Comparison of ENCODE assay signal across 1 cellular context in the genomic region with DNA sequence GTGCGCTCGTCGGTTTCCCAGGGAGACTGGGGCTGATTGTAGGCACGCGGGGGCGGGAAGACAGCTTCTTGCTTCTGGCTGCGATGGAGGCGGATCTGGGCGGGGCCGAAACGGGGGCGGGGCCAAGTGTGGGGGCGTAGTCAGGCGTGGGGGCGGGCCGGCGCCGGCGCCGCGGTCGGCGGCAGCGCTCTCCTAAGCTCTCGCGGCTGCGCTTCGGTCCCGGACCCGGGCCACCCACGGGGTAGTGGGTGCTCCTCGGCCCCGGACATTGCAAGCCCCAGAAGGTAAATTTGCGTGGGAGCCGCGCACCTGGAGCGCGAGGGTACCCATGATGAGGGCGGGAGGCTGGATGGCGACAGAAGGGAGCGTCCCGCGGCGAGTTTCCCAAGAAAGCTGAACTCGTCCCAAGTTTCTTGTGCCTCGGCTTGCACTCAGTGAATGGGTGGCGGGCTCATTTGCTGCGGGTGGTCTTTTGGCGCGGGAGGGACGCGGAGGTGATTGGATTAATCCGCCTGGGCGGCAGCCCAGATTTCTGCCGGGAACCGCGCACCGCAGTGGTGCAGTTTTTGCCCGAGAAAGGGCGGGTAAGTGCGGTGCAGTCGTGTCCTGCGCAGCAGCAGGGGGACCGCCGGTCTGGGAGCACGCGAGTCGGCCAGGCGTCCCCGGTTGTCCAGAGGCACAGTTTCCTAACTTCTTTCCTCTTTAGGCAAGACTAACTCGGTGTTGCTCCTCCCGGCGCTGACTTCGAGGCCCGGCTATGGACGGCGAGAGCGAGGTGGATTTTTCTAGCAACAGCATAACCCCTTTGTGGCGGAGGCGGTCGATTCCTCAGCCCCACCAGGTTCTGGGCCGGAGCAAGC.
A peak's percentile ranks its signal among the peaks of the same experiment; 100 is the strongest.
TF ChIP-seq lines count a peak whose summit lies in the region.

A gene with protein sequence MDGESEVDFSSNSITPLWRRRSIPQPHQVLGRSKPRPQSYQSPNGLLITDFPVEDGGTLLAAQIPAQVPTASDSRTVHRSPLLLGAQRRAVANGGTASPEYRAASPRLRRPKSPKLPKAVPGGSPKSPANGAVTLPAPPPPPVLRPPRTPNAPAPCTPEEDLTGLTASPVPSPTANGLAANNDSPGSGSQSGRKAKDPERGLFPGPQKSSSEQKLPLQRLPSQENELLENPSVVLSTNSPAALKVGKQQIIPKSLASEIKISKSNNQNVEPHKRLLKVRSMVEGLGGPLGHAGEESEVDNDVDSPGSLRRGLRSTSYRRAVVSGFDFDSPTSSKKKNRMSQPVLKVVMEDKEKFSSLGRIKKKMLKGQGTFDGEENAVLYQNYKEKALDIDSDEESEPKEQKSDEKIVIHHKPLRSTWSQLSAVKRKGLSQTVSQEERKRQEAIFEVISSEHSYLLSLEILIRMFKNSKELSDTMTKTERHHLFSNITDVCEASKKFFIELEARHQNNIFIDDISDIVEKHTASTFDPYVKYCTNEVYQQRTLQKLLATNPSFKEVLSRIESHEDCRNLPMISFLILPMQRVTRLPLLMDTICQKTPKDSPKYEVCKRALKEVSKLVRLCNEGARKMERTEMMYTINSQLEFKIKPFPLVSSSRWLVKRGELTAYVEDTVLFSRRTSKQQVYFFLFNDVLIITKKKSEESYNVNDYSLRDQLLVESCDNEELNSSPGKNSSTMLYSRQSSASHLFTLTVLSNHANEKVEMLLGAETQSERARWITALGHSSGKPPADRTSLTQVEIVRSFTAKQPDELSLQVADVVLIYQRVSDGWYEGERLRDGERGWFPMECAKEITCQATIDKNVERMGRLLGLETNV (plus strand): TSS at position 155 of the 860 bp plus-strand sequence. CDS start 603 bp downstream, at position 758.

TF ChIP-seq in HepG2, 621 proteins besides CTCF, POLR2A, EP300 and RAD21 (continues in another document):
- TF ChIP-seq SP140L (CRISPR knock-in tag; IDR thresholded peaks at IDR 0.05; ENCODE audit: borderline replicate concordance) (no peak), ZFP37 (CRISPR knock-in tag; IDR thresholded peaks at IDR 0.05; ENCODE audit: borderline replicate concordance) (no peak), ZMYM2 (CRISPR knock-in tag; IDR thresholded peaks at IDR 0.05) (no peak; the same call in 1 of the 2 replicates), NR2F6 (IDR thresholded peaks at IDR 0.05) (no peak), NR2F6 (CRISPR knock-in tag; IDR thresholded peaks at IDR 0.05) (no peak), ZNF331 (CRISPR knock-in tag; IDR thresholded peaks at IDR 0.05) (no peak), NCOA5 (CRISPR knock-in tag; IDR thresholded peaks at IDR 0.05) (no peak), YEATS2 (CRISPR knock-in tag; IDR thresholded peaks at IDR 0.05; ENCODE audit: borderline replicate concordance) (no peak), ZNF672 (CRISPR knock-in tag; IDR thresholded peaks at IDR 0.05) (no peak), FOXA1 (IDR thresholded peaks at IDR 0.05) (no peak), FOXA1 (CRISPR knock-in tag; IDR thresholded peaks at IDR 0.05) (no peak), CHCHD3 (CRISPR knock-in tag; IDR thresholded peaks at IDR 0.05) (no peak), ZFP82 (CRISPR knock-in tag; IDR thresholded peaks at IDR 0.05; ENCODE audit: borderline replicate concordance) (no peak), CBX1 (IDR thresholded peaks at IDR 0.05; ENCODE audit: low read depth) (no peak), KDM5A (IDR thresholded peaks at IDR 0.05; ENCODE audit: borderline replicate concordance, low read length) (no peak), ZNF138 (CRISPR knock-in tag; IDR thresholded peaks at IDR 0.05; ENCODE audit: low read depth) (no peak), ZNF329 (CRISPR knock-in tag; IDR thresholded peaks at IDR 0.05; ENCODE audit: low read depth) (no peak), ZNF747 (CRISPR knock-in tag; IDR thresholded peaks at IDR 0.05; ENCODE audit: borderline replicate concordance) (peak; percentile 69; the same call in 1 of the 2 replicates), SOX6 (IDR thresholded peaks at IDR 0.05) (no peak), SOX6 (CRISPR knock-in tag; IDR thresholded peaks at IDR 0.05) (0 out of 2 replicates have a peak, but pooled peaks have one; percentile 7), TAF15 (IDR thresholded peaks at IDR 0.05; ENCODE audit: low read depth, low read length, poor library complexity, severe bottlenecking) (no peak), ZNF761 (CRISPR knock-in tag; conservative IDR thresholded peaks at IDR 0.05) (no peak), ZNF552 (CRISPR knock-in tag; IDR thresholded peaks at IDR 0.05; ENCODE audit: borderline replicate concordance) (no peak), ZSCAN20 (CRISPR knock-in tag; IDR thresholded peaks at IDR 0.05; ENCODE audit: borderline replicate concordance) (no peak), ZNF543 (CRISPR knock-in tag; IDR thresholded peaks at IDR 0.05) (no peak), ATF7-NPFF (CRISPR knock-in tag; IDR thresholded peaks at IDR 0.05; ENCODE audit: low read depth) (peak; percentile 7; the same call in 1 of the 2 replicates), NR2F2 (IDR thresholded peaks at IDR 0.05; ENCODE audit: borderline replicate concordance, low read depth) (no peak), KDM2A (CRISPR knock-in tag; IDR thresholded peaks at IDR 0.05; ENCODE audit: borderline replicate concordance, low read depth) (no peak), MIER3 (CRISPR knock-in tag; IDR thresholded peaks at IDR 0.05; ENCODE audit: borderline replicate concordance) (no peak), BCL6 (CRISPR knock-in tag; IDR thresholded peaks at IDR 0.05) (no peak), ATAD3A (CRISPR knock-in tag; IDR thresholded peaks at IDR 0.05) (no peak), ZNF7 (CRISPR knock-in tag; IDR thresholded peaks at IDR 0.05) (no peak), ZNF772 (CRISPR knock-in tag; IDR thresholded peaks at IDR 0.05) (0 out of 2 replicates have a peak, but pooled peaks have one; percentile 65), CCAR2 (optimal IDR thresholded peaks at IDR 0.05; ENCODE audit: low read depth, low read length) (no peak), ZNF160 (CRISPR knock-in tag; IDR thresholded peaks at IDR 0.05) (no peak), ZNF563 (CRISPR knock-in tag; IDR thresholded peaks at IDR 0.05) (no peak; the same call in 1 of the 2 replicates), ZNF317 (CRISPR knock-in tag; IDR thresholded peaks at IDR 0.05) (no peak), NFATC3 (CRISPR knock-in tag; IDR thresholded peaks at IDR 0.05) (no peak), SMARCE1 (IDR thresholded peaks at IDR 0.05; ENCODE audit: borderline replicate concordance) (no peak)
- TF ChIP-seq, protein P1, sequence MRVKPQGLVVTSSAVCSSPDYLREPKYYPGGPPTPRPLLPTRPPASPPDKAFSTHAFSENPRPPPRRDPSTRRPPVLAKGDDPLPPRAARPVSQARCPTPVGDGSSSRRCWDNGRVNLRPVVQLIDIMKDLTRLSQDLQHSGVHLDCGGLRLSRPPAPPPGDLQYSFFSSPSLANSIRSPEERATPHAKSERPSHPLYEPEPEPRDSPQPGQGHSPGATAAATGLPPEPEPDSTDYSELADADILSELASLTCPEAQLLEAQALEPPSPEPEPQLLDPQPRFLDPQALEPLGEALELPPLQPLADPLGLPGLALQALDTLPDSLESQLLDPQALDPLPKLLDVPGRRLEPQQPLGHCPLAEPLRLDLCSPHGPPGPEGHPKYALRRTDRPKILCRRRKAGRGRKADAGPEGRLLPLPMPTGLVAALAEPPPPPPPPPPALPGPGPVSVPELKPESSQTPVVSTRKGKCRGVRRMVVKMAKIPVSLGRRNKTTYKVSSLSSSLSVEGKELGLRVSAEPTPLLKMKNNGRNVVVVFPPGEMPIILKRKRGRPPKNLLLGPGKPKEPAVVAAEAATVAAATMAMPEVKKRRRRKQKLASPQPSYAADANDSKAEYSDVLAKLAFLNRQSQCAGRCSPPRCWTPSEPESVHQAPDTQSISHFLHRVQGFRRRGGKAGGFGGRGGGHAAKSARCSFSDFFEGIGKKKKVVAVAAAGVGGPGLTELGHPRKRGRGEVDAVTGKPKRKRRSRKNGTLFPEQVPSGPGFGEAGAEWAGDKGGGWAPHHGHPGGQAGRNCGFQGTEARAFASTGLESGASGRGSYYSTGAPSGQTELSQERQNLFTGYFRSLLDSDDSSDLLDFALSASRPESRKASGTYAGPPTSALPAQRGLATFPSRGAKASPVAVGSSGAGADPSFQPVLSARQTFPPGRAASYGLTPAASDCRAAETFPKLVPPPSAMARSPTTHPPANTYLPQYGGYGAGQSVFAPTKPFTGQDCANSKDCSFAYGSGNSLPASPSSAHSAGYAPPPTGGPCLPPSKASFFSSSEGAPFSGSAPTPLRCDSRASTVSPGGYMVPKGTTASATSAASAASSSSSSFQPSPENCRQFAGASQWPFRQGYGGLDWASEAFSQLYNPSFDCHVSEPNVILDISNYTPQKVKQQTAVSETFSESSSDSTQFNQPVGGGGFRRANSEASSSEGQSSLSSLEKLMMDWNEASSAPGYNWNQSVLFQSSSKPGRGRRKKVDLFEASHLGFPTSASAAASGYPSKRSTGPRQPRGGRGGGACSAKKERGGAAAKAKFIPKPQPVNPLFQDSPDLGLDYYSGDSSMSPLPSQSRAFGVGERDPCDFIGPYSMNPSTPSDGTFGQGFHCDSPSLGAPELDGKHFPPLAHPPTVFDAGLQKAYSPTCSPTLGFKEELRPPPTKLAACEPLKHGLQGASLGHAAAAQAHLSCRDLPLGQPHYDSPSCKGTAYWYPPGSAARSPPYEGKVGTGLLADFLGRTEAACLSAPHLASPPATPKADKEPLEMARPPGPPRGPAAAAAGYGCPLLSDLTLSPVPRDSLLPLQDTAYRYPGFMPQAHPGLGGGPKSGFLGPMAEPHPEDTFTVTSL (CRISPR knock-in tag; IDR thresholded peaks at IDR 0.05; ENCODE audit: borderline replicate concordance) = no peak
- TF ChIP-seq, protein P2, sequence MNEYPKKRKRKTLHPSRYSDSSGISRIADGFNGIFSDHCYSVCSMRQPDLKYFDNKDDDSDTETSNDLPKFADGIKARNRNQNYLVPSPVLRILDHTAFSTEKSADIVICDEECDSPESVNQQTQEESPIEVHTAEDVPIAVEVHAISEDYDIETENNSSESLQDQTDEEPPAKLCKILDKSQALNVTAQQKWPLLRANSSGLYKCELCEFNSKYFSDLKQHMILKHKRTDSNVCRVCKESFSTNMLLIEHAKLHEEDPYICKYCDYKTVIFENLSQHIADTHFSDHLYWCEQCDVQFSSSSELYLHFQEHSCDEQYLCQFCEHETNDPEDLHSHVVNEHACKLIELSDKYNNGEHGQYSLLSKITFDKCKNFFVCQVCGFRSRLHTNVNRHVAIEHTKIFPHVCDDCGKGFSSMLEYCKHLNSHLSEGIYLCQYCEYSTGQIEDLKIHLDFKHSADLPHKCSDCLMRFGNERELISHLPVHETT (CRISPR knock-in tag; conservative IDR thresholded peaks at IDR 0.05) = no peak
- TF ChIP-seq, protein P3, sequence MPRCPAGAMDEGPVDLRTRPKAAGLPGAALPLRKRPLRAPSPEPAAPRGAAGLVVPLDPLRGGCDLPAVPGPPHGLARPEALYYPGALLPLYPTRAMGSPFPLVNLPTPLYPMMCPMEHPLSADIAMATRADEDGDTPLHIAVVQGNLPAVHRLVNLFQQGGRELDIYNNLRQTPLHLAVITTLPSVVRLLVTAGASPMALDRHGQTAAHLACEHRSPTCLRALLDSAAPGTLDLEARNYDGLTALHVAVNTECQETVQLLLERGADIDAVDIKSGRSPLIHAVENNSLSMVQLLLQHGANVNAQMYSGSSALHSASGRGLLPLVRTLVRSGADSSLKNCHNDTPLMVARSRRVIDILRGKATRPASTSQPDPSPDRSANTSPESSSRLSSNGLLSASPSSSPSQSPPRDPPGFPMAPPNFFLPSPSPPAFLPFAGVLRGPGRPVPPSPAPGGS (CRISPR knock-in tag; IDR thresholded peaks at IDR 0.05) = peak; percentile 48; the same call in 1 of the 2 replicates
- TF ChIP-seq, protein P4, sequence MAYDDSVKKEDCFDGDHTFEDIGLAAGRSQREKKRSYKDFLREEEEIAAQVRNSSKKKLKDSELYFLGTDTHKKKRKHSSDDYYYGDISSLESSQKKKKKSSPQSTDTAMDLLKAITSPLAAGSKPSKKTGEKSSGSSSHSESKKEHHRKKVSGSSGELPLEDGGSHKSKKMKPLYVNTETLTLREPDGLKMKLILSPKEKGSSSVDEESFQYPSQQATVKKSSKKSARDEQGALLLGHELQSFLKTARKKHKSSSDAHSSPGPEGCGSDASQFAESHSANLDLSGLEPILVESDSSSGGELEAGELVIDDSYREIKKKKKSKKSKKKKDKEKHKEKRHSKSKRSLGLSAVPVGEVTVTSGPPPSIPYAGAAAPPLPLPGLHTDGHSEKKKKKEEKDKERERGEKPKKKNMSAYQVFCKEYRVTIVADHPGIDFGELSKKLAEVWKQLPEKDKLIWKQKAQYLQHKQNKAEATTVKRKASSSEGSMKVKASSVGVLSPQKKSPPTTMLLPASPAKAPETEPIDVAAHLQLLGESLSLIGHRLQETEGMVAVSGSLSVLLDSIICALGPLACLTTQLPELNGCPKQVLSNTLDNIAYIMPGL (CRISPR knock-in tag; IDR thresholded peaks at IDR 0.05; ENCODE audit: borderline replicate concordance in 1 of 2, low read depth in 1 of 2) = peak in 1 of 2 experiments; percentile 15; a peak in 2 of 4 replicates
- TF ChIP-seq, protein P5, sequence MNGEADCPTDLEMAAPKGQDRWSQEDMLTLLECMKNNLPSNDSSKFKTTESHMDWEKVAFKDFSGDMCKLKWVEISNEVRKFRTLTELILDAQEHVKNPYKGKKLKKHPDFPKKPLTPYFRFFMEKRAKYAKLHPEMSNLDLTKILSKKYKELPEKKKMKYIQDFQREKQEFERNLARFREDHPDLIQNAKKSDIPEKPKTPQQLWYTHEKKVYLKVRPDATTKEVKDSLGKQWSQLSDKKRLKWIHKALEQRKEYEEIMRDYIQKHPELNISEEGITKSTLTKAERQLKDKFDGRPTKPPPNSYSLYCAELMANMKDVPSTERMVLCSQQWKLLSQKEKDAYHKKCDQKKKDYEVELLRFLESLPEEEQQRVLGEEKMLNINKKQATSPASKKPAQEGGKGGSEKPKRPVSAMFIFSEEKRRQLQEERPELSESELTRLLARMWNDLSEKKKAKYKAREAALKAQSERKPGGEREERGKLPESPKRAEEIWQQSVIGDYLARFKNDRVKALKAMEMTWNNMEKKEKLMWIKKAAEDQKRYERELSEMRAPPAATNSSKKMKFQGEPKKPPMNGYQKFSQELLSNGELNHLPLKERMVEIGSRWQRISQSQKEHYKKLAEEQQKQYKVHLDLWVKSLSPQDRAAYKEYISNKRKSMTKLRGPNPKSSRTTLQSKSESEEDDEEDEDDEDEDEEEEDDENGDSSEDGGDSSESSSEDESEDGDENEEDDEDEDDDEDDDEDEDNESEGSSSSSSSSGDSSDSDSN (CRISPR knock-in tag; IDR thresholded peaks at IDR 0.05) = peak; percentile 34; the same call in 1 of the 2 replicates
- TF ChIP-seq, protein P6, sequence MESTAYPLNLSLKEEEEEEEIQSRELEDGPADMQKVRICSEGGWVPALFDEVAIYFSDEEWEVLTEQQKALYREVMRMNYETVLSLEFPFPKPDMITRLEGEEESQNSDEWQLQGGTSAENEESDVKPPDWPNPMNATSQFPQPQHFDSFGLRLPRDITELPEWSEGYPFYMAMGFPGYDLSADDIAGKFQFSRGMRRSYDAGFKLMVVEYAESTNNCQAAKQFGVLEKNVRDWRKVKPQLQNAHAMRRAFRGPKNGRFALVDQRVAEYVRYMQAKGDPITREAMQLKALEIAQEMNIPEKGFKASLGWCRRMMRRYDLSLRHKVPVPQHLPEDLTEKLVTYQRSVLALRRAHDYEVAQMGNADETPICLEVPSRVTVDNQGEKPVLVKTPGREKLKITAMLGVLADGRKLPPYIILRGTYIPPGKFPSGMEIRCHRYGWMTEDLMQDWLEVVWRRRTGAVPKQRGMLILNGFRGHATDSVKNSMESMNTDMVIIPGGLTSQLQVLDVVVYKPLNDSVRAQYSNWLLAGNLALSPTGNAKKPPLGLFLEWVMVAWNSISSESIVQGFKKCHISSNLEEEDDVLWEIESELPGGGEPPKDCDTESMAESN (CRISPR knock-in tag; conservative IDR thresholded peaks at IDR 0.05) = 0 out of 2 replicates have a peak, but pooled peaks have one; percentile 23
